ENCODE assay signal across 15 cellular contexts in genomic region chr1:230163205-230163604, GRCh38.
DNase-seq lines count a peak whose midpoint lies in the region; ATAC-seq and TF ChIP-seq lines count a peak whose summit lies in the region.
"Had no signal": no experiment of that assay in that cellular context is flagged by ENCODE, and none has a peak within 500 bp of the region (broad histone marks: within the 10 kb centered on the region; RNA-seq: fewer than 3 reads in every experiment).

No MANE protein-coding gene starts in this region.

- peaks cover 9% of the 10 kb centered on the region for H3K4me1 Mint-ChIP-seq in T-helper 2 cell treated with Interferon-gamma antibody and Interleukin-4, amounts not matched to agents 5 μg/mL and 100 μg/mL, for 36 hours (ENCODE audit: low read depth)
- H3K4me1 Mint-ChIP-seq in activated T-helper 17 cell treated with anti-CD3 and anti-CD28 coated beads, Interleukin-2, amount 50 U/mL, for 72 hours: peaks cover 11% of the 10 kb centered on the region

- no peak overlapping the region for H3K27ac Mint-ChIP-seq in T-helper 2 cell treated with Interferon-gamma antibody and Interleukin-4, amounts not matched to agents 5 μg/mL and 100 μg/mL, for 36 hours
- H3K27ac Mint-ChIP-seq in activated T-helper 17 cell treated with anti-CD3 and anti-CD28 coated beads, Interleukin-2, amount 50 U/mL, for 72 hours: no peak overlapping the region

- no peaks in the 10 kb centered on the region for H3K9me3 Mint-ChIP-seq in T-helper 2 cell treated with Interferon-gamma antibody and Interleukin-4, amounts not matched to agents 5 μg/mL and 100 μg/mL, for 36 hours
- no peaks in the 10 kb centered on the region for H3K9me3 Mint-ChIP-seq in activated T-helper 17 cell treated with anti-CD3 and anti-CD28 coated beads, Interleukin-2, amount 50 U/mL, for 72 hours

- H3K27me3 Mint-ChIP-seq in T-helper 2 cell treated with Interferon-gamma antibody and Interleukin-4, amounts not matched to agents 5 μg/mL and 100 μg/mL, for 36 hours (ENCODE audit: low read depth): no peaks in the 10 kb centered on the region
- H3K27me3 Mint-ChIP-seq in activated T-helper 17 cell treated with anti-CD3 and anti-CD28 coated beads, Interleukin-2, amount 50 U/mL, for 72 hours: no peaks in the 10 kb centered on the region

- TF ChIP-seq CTCF in AG09309 (IDR thresholded peaks at IDR 0.05; ENCODE audit: control insufficient read depth, insufficient read depth, low read depth, low read length, missing control alignments): no peak

- H3K4me3 ChIP-seq in AG09309 (ENCODE audit: control insufficient read depth, low read depth, low read length): no peak overlapping the region
- H3K4me3 ChIP-seq: upper lobe of left lung had no signal

- no peaks in the 10 kb centered on the region for H3K36me3 Mint-ChIP-seq in T-helper 2 cell treated with Interferon-gamma antibody and Interleukin-4, amounts not matched to agents 5 μg/mL and 100 μg/mL, for 36 hours (ENCODE audit: low read depth)
- H3K36me3 Mint-ChIP-seq in activated T-helper 17 cell treated with anti-CD3 and anti-CD28 coated beads, Interleukin-2, amount 50 U/mL, for 72 hours (ENCODE audit: low read depth): no peaks in the 10 kb centered on the region

- DNase-seq in AG09309 (ENCODE audit: low read depth) (peak; percentile 66), LHCN-M2 (ENCODE audit: low read depth) (peak; percentile 74), fibroblast of peridontal ligament (ENCODE audit: extremely low read depth) (peak; percentile 46), non-pigmented ciliary epithelial cell (ENCODE audit: low read depth) (peak; percentile 63), foreskin melanocyte (no peak)
- no peak for DNase-seq in T-helper 2 cell treated with Interferon-gamma antibody and Interleukin-4, amounts not matched to agents 5 μg/mL and 100 μg/mL, for 36 hours (ENCODE audit: low spot score)
- DNase-seq: activated CD4-positive, alpha-beta T cell treated with anti-CD3 and anti-CD28 coated beads for 48 hours; activated effector memory CD4-positive, alpha-beta T cell treated with Interleukin-2 at 50 U/mL for 16 hours; GF-D8; glutamatergic neuron; NCI-H1105; NCI-H526 treated with DMSO at 0.1 percent for 48 hours; upper lobe of left lung had no signal

- ATAC-seq in GM18520 (IDR thresholded peaks at IDR 0.05; ENCODE audit: unreplicated experiment): no peak
- ATAC-seq in activated T-helper 17 cell treated with anti-CD3 and anti-CD28 coated beads, Interleukin-2, amount 50 U/mL, for 72 hours (replicated peaks): no peak

- H3K4me3 Mint-ChIP-seq in T-helper 2 cell treated with Interferon-gamma antibody and Interleukin-4, amounts not matched to agents 5 μg/mL and 100 μg/mL, for 36 hours: no peak overlapping the region
- H3K4me3 Mint-ChIP-seq in activated T-helper 17 cell treated with anti-CD3 and anti-CD28 coated beads, Interleukin-2, amount 50 U/mL, for 72 hours: no peak overlapping the region

Comparison
In these comparisons a context has a peak if more than half of its experiments do, and no peak if none do; other contexts are left out.
1. DNase-seq: peak in AG09309 (single experiment), LHCN-M2 (single experiment), fibroblast of peridontal ligament (single experiment) and non-pigmented ciliary epithelial cell (single experiment); none in T-helper 2 cell treated with Interferon-gamma antibody and Interleukin-4, amounts not matched to agents 5 μg/mL and 100 μg/mL, for 36 hours (single experiment) and foreskin melanocyte (single experiment).